In genomic region chr19:40686882-40687524, GRCh38 we compare ENCODE assay signal across 1 cellular context.
TF ChIP-seq lines count a peak whose summit lies in the region.

No MANE protein-coding gene starts in this region.

TF ChIP-seq in GM12878, 131 proteins besides CTCF, POLR2A, EP300 and RAD21:
- no peak for TF ChIP-seq ZBTB33 (IDR thresholded peaks at IDR 0.05)
- 0 out of 2 replicates have a peak, but pooled peaks have one; percentile 21 for TF ChIP-seq RELB (IDR thresholded peaks at IDR 0.05; ENCODE audit: low read depth)
- no peak for TF ChIP-seq HDGF (IDR thresholded peaks at IDR 0.05)
- TF ChIP-seq MEF2A (IDR thresholded peaks at IDR 0.05; ENCODE audit: insufficient read depth, low read depth, low read length) = no peak
- TF ChIP-seq TCF3 (IDR thresholded peaks at IDR 0.05; ENCODE audit: borderline replicate concordance, insufficient read depth, low read depth, low read length) = peak; percentile 51; the same call in 1 of the 2 replicates
- TF ChIP-seq POU2F2 (IDR thresholded peaks at IDR 0.05; ENCODE audit: borderline replicate concordance, low read depth, low read length) = peak; percentile 25; the same call in 1 of the 3 replicates
